ENCODE assay signal across 10 cellular contexts in the genomic region with DNA sequence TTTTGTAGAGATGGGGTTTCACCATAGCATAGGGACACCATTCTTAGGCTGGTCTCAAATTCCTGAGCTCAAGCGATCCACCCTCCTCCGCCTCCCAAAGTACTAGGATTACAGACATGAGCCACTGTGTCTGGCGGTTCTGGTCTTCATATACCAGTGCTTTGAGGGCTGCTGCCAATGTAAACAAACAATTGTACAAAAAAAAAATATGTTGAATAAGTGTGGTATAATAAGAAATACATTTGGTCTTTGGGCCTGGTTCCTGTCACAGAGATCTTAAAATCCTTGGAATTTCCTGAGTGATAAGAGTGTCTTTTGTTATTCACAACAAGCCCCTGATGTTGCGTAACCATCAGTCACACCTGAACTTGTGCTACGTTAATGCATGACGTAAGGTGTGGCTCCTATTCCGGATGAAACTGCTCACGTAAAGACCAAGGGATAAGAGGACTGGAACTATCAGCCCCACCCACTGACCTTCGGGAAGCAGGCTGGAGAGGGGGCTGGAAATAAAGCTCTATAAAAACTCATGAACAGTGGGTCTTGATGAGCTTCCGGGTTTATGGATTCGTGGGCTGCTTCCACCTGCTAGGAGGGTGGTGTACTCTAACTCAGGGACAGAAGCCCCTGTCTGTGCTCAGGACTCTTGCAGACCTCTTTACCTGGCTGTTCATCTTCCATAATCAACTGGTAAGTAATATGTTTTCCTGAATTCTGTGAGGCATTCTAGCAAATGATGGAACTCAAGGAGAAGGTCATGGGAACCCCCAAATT. TPM values are rescaled to one million over a fixed set of nuclear protein-coding genes. Genes with fewer than 3 reads are reported as not detected.
DNase-seq lines count a peak whose midpoint lies in the region; ATAC-seq and TF ChIP-seq lines count a peak whose summit lies in the region.
"Had no signal": no experiment of that assay in that cellular context is flagged by ENCODE, and none has a peak within 500 bp of the region (broad histone marks: within the 10 kb centered on the region; RNA-seq: fewer than 3 reads in every experiment).

No MANE protein-coding gene starts in this region.

- in situ Hi-C loops in GM13976 (cut with MboI; ENCODE audit: low sequenced_read_pairs, unreplicated experiment) = loop anchor here (10.0 kb wide), 2 partner anchors 183 to 363 kb away; no protein-coding TSS in a partner anchor

- TF ChIP-seq CTCF in RWPE2 (IDR thresholded peaks at IDR 0.05; ENCODE audit: poor library complexity, severe bottlenecking) (no peak), fibroblast of the aortic adventitia (IDR thresholded peaks at IDR 0.05; ENCODE audit: insufficient read depth, low read length) (no peak), omental fat pad (IDR thresholded peaks at IDR 0.05) (no peak), GM13976 (IDR thresholded peaks at IDR 0.05; ENCODE audit: borderline replicate concordance, control extremely low read depth, extremely low read depth, insufficient read depth, missing control alignments) (no peak)

- H3K4me3 ChIP-seq in H7 (ENCODE audit: insufficient read depth, low read depth, low read length) = no peak overlapping the region
- H3K4me3 ChIP-seq in RWPE2 (ENCODE audit: severe bottlenecking) = peak overlapping the region; percentile 28
- H3K4me3 ChIP-seq in fibroblast of the aortic adventitia (ENCODE audit: low read depth, low read length) = peak overlapping the region; percentile 46

- peak overlapping the region; percentile 95 for H3K27ac ChIP-seq in RWPE2 (ENCODE audit: poor library complexity, severe bottlenecking)

- no peaks in the 10 kb centered on the region for H3K27me3 ChIP-seq in H7 (ENCODE audit: control insufficient read depth, insufficient read depth, low read length)
- H3K27me3 ChIP-seq in RWPE2 (ENCODE audit: insufficient read depth, poor library complexity, severe bottlenecking) = no peaks in the 10 kb centered on the region

- ATAC-seq in RWPE2 (ENCODE audit: low read depth) (peak; percentile 49), omental fat pad (ENCODE audit: low FRiP score) (no peak)

- H3K9me3 ChIP-seq in RWPE2 (ENCODE audit: severe bottlenecking) = no peaks in the 10 kb centered on the region

- H3K36me3 ChIP-seq in H7 (replicated peaks; ENCODE audit: control insufficient read depth, insufficient read depth, low read length) (no peaks in the 10 kb centered on the region), RWPE2 (ENCODE audit: low read depth) (no peaks in the 10 kb centered on the region)

- DNase-seq in H7 (peak; percentile 52), RWPE2 (ENCODE audit: low spot score) (peak; percentile 60), fibroblast of the aortic adventitia (ENCODE audit: low read depth) (peak; percentile 98), pulmonary artery endothelial cell (ENCODE audit: low read depth, low spot score) (peak; percentile 94), omental fat pad (ENCODE audit: low spot score) (no peak), kidney glomerular epithelial cell (lab: John Stamatoyannopoulos, UW) (no peak), cerebellar cortex (ENCODE audit: low spot score) (no peak), GM13976 (ENCODE audit: low spot score) (no peak)
- DNase-seq: activated naive CD4-positive, alpha-beta T cell treated with anti-CD3 and anti-CD28 coated beads, Interleukin-2, amount 50 U/mL, for 16 hours had no signal

- H3K4me1 ChIP-seq in RWPE2 (ENCODE audit: insufficient read depth, poor library complexity, severe bottlenecking) = peaks cover 22% of the 10 kb centered on the region

RNA-seq across cellular contexts. Expression of a gene that starts 16.5 kb away (rescaled TPM):
- total RNA-seq in H7 (2014; rRNA removed; shearing (Covaris generic)) = 42.4 and 80.3 TPM in 2 replicates
- total RNA-seq in fibroblast of the aortic adventitia (ENCODE audit: low replicate concordance) (23.2 and 49.1 TPM in 2 replicates), pulmonary artery endothelial cell (54.4 and 130 TPM in 2 replicates), omental fat pad (100 to 1,000 TPM in 1 of 4 donors, 10 to 100 TPM in 3; 53.9 to 202 (median 62.6) TPM)

RNA-seq across cellular contexts. Expression of a gene that starts 18.7 kb away (rescaled TPM):
- total RNA-seq in H7 (2014; rRNA removed; shearing (Covaris generic)) = 0.42 TPM in 1 of 2 replicates, not detected in the other
- total RNA-seq in fibroblast of the aortic adventitia (ENCODE audit: low replicate concordance) (220 and 259 TPM in 2 replicates), pulmonary artery endothelial cell (0.20 and 0.25 TPM in 2 replicates), omental fat pad (100 to 1,000 TPM in 2 of 4 donors, 10 to 100 TPM in 2; 34.5 to 793 (median 148) TPM)
- total RNA-seq: T-helper 2 cell treated with Interferon-gamma antibody and Interleukin-4, amounts not matched to agents 100 ng/mL and 5 ng/mL, for 36 hours had no signal

Comparison
In these comparisons a context has a peak if more than half of its experiments do, and no peak if none do; other contexts are left out.
1. DNase-seq: peak in H7 (single experiment), RWPE2 (single experiment), fibroblast of the aortic adventitia (single experiment) and pulmonary artery endothelial cell (single experiment); none in omental fat pad (single experiment), kidney glomerular epithelial cell (single experiment), cerebellar cortex (single experiment) and GM13976 (single experiment).
2. RNA of a gene that starts 18.7 kb away (total RNA-seq): 220 to 259 TPM in fibroblast of the aortic adventitia and 34.5 to 793 TPM in omental fat pad; 0.42 TPM in H7 and 0.20 to 0.25 TPM in pulmonary artery endothelial cell; every median in the first group is over 10 times any median in the second.